5 cellular contexts compared by ENCODE assay signal in genomic region chr16:18306066-18306465, GRCh38. TPM values are rescaled to one million over a fixed set of nuclear protein-coding genes. Genes with fewer than 3 reads are reported as not detected.
"Had no signal": no experiment of that assay in that cellular context is flagged by ENCODE, and none has a peak within 500 bp of the region (broad histone marks: within the 10 kb centered on the region; RNA-seq: fewer than 3 reads in every experiment).

No MANE protein-coding gene starts in this region.

RNA-seq across cellular contexts. Expression of gene NPIPA8, which starts 30.5 kb away (rescaled TPM):
- total RNA-seq: LHCN-M2, NCI-H460, PC-9, Right ventricle myocardium superior, SJSA1 had no signal
